ENCODE assay signal across 1 cellular context in the genomic region with DNA sequence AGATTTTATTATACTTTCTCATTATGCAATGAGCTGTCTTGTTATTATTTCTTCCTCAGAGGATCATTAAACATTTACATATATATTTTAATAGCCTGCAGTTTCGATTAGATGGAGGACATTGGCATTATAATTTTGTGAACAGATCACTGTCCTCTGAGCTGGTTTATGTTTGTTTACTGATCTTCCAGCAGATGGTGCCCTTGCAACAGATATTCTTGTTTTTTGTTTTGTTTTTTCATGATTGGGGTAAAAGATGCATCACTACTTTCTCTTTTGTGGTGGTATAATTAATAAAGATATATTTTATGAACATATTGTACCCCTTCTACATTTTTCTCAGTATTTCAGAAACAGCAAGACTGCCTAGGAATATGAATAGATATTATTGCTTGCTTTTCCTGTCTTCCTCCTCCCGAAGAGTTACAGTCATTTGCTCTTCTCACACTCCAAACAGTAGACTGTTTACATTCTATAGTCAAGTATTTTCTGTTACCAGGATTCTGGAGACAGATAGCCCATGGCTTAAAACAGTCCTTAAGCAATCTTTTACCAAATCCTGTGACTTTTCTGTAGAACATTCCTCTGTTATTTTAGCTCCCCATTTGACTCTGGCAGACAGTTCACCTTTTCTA.
TF ChIP-seq lines count a peak whose summit lies in the region.

No MANE protein-coding gene starts in this region.

TF ChIP-seq in H1, 55 proteins besides CTCF, POLR2A, EP300 and RAD21 (continued from another document):
- no peak for TF ChIP-seq KDM5A (IDR thresholded peaks at IDR 0.05; ENCODE audit: low read length)
